Comparison of ENCODE assay signal across 8 cellular contexts in genomic region chr18:12838178-12838634, GRCh38. TPM values are rescaled to one million over a fixed set of nuclear protein-coding genes. Genes with fewer than 3 reads are reported as not detected.
DNase-seq lines count a peak whose midpoint lies in the region; ATAC-seq, FAIRE-seq and TF ChIP-seq lines count a peak whose summit lies in the region.

No MANE protein-coding gene starts in this region.

- POLR2A ChIA-PET in Caco-2 (lab: Charles Lee) = interaction anchor here (0.6 to 1.0 kb wide), 2 partner anchors 45 to 109 kb away, joined by 5 to 19 read pairs; partner anchors contain the start of gene PTPN2
- POLR2A ChIA-PET in activated CD8-positive, alpha-beta T cell treated with anti-CD3 and anti-CD28 coated beads, Interleukin-2, amount 10 ng/mL, durations not matched to agents 7 days and 5 days (lab: Charles Lee) = interaction anchor here (1.5 kb wide), 2 partner anchors 46 to 63 kb away, joined by 6 read pairs; partner anchors contain the start of gene PTPN2

- H3K9ac ChIP-seq in KMS-11 = peak overlapping the region; percentile 47; the same call in 1 of the 2 replicates

- H3K4me3 Mint-ChIP-seq in Caco-2 (ENCODE audit: unreplicated experiment) = peak overlapping the region; percentile 47
- peak overlapping the region; percentile 64 for H3K4me3 Mint-ChIP-seq in activated CD8-positive, alpha-beta T cell treated with anti-CD3 and anti-CD28 coated beads, Interleukin-2, amount 10 ng/mL, durations not matched to agents 7 days and 5 days

- peaks cover 12% of the 10 kb centered on the region for H3K36me3 Mint-ChIP-seq in Caco-2 (ENCODE audit: insufficient read depth, unreplicated experiment)
- peaks cover 52% of the 10 kb centered on the region for H3K36me3 Mint-ChIP-seq in activated CD8-positive, alpha-beta T cell treated with anti-CD3 and anti-CD28 coated beads, Interleukin-2, amount 10 ng/mL, durations not matched to agents 7 days and 5 days (ENCODE audit: low read depth)

- no peaks in the 10 kb centered on the region for H4K20me1 ChIP-seq in KMS-11 (ENCODE audit: insufficient read depth)

- DNase-seq in Caco-2 (peak; percentile 73 to 78), heart left ventricle (peak in 1 of 5 donors; percentile 33), small intestine (peak; percentile 93), dermis blood vessel endothelial cell (no peak), GM20000 (ENCODE audit: low spot score) (no peak)
- DNase-seq in activated CD8-positive, alpha-beta T cell treated with anti-CD3 and anti-CD28 coated beads, Interleukin-2, amount 10 ng/mL, durations not matched to agents 7 days and 5 days = no peak

- H3K4me2 ChIP-seq in KMS-11 = peak overlapping the region; percentile 91

- peaks cover 27% of the 10 kb centered on the region; the same call in 1 of the 2 replicates for H3K79me2 ChIP-seq in KMS-11 (ENCODE audit: insufficient read depth, low read depth)

- peak overlapping the region; percentile 27; the same call in 1 of the 2 replicates for H2AFZ ChIP-seq in KMS-11 (ENCODE audit: low read depth)

- no peak for TF ChIP-seq CTCF in Caco-2 (IDR thresholded peaks at IDR 0.05; ENCODE audit: insufficient read depth in 1 of 2, low read depth in 1 of 2, low read length in 1 of 2, severe bottlenecking in 1 of 2, unreplicated experiment in 1 of 2)
- no peak for TF ChIP-seq CTCF in KMS-11 (conservative IDR thresholded peaks at IDR 0.05; ENCODE audit: low read depth, low read length)
- TF ChIP-seq CTCF in heart left ventricle (IDR thresholded peaks at IDR 0.05) = no peak
- no peak for TF ChIP-seq CTCF in GM20000 (IDR thresholded peaks at IDR 0.05; ENCODE audit: extremely low read depth, missing control alignments)

- 56 to 75% (median 64%) methylated on average over 4 of the region's 4 CpGs for WGBS in heart left ventricle, 4 donors
- WGBS in small intestine, 3 donors = 8 to 20% (median 20%) methylated on average over 4 of the region's 4 CpGs

- peaks cover 6% of the 10 kb centered on the region for H3K4me1 Mint-ChIP-seq in Caco-2 (ENCODE audit: low read depth, unreplicated experiment)
- peaks cover 55% of the 10 kb centered on the region for H3K4me1 Mint-ChIP-seq in activated CD8-positive, alpha-beta T cell treated with anti-CD3 and anti-CD28 coated beads, Interleukin-2, amount 10 ng/mL, durations not matched to agents 7 days and 5 days (ENCODE audit: low read depth)

- TF ChIP-seq POLR2A in heart left ventricle (IDR thresholded peaks at IDR 0.05) = no peak

- FAIRE-seq in small intestine (lab: Jason Lieb, UNC) = no peak

- H3K27me3 Mint-ChIP-seq in Caco-2 (ENCODE audit: insufficient read depth, unreplicated experiment) = no peaks in the 10 kb centered on the region
- H3K27me3 Mint-ChIP-seq in activated CD8-positive, alpha-beta T cell treated with anti-CD3 and anti-CD28 coated beads, Interleukin-2, amount 10 ng/mL, durations not matched to agents 7 days and 5 days (ENCODE audit: low read depth) = no peaks in the 10 kb centered on the region

- no peak overlapping the region; the same call in 1 of the 2 replicates for H3K4me3 ChIP-seq in Caco-2 (ENCODE audit: low read depth, low read length)
- H3K4me3 ChIP-seq in KMS-11 (IDR thresholded peaks at IDR 0.05; ENCODE audit: insufficient read depth, low read depth, low read length) = no peak overlapping the region
- peak overlapping the region in 2 of 12 donors; percentile 18 to 32 for H3K4me3 ChIP-seq in heart left ventricle
- no peak overlapping the region for H3K4me3 ChIP-seq in small intestine (ENCODE audit: low read depth in 1 of 2, low read length in 2 of 2)

- BruUV-seq in Caco-2 (replicated peaks; lab: Mats Ljungman, UMichigan) = no TSS peak

- no peaks in the 10 kb centered on the region for H3K9me3 Mint-ChIP-seq in Caco-2 (ENCODE audit: unreplicated experiment)
- H3K9me3 Mint-ChIP-seq in activated CD8-positive, alpha-beta T cell treated with anti-CD3 and anti-CD28 coated beads, Interleukin-2, amount 10 ng/mL, durations not matched to agents 7 days and 5 days (ENCODE audit: insufficient read depth) = no peaks in the 10 kb centered on the region

- H3K9me3 ChIP-seq in Caco-2 (no peaks in the 10 kb centered on the region), heart left ventricle (no peaks in the 10 kb centered on the region), small intestine (ENCODE audit: control insufficient read depth, low read depth) (no peaks in the 10 kb centered on the region)

- H3K27ac Mint-ChIP-seq in Caco-2 (ENCODE audit: unreplicated experiment) = peak overlapping the region; percentile 72
- H3K27ac Mint-ChIP-seq in activated CD8-positive, alpha-beta T cell treated with anti-CD3 and anti-CD28 coated beads, Interleukin-2, amount 10 ng/mL, durations not matched to agents 7 days and 5 days = peak overlapping the region; percentile 91

- CTCF ChIA-PET in Caco-2 (lab: Charles Lee) = interaction anchor here (0.7 kb wide), 1 partner anchor 96 kb away, joined by 3 read pairs; no protein-coding TSS in a partner anchor
- CTCF ChIA-PET in activated CD8-positive, alpha-beta T cell treated with anti-CD3 and anti-CD28 coated beads, Interleukin-2, amount 10 ng/mL, durations not matched to agents 7 days and 5 days (lab: Charles Lee) = no interaction called here

- intact Hi-C loops in Caco-2 (cut with micrococcal nuclease; ENCODE audit: unreplicated experiment) = no loop called here
- intact Hi-C loops in heart left ventricle (cut with DNase I) = no loop called here

- H3K27ac ChIP-seq in KMS-11 = peak overlapping the region; percentile 87
- peak overlapping the region in 5 of 12 donors; percentile 16 to 92 (median 30) for H3K27ac ChIP-seq in heart left ventricle
- H3K27ac ChIP-seq in small intestine (ENCODE audit: low read depth in 1 of 2, low read length in 1 of 2) = peak overlapping the region; percentile 88 to 100

- peak; percentile 21 for ATAC-seq in activated CD8-positive, alpha-beta T cell treated with anti-CD3 and anti-CD28 coated beads, Interleukin-2, amount 10 ng/mL, durations not matched to agents 7 days and 5 days
- ATAC-seq in heart left ventricle (peak in 3 of 4 donors; percentile 42 to 80 (median 79)), HG02763 (IDR thresholded peaks at IDR 0.05; ENCODE audit: unreplicated experiment) (no peak)

- peaks cover 16% of the 10 kb centered on the region for H3K4me1 ChIP-seq in Caco-2
- H3K4me1 ChIP-seq in KMS-11 (ENCODE audit: low read depth, poor library complexity, severe bottlenecking) = peaks cover 63% of the 10 kb centered on the region
- H3K4me1 ChIP-seq in heart left ventricle = peaks cover 0 to 50% (median 5%) of the 10 kb centered on the region in 12 donors
- H3K4me1 ChIP-seq in small intestine (ENCODE audit: control insufficient read depth in 2 of 2, insufficient read depth in 1 of 2, low read depth in 1 of 2, low read length in 1 of 2) = peaks cover 0 to 6% of the 10 kb centered on the region in 2 donors

- no peaks in the 10 kb centered on the region for H3K27me3 ChIP-seq in Caco-2 (replicated peaks; ENCODE audit: control insufficient read depth, insufficient read depth, low read length)
- no peaks in the 10 kb centered on the region for H3K27me3 ChIP-seq in KMS-11 (ENCODE audit: insufficient read depth, low read depth)
- no peaks in the 10 kb centered on the region for H3K27me3 ChIP-seq in heart left ventricle
- H3K27me3 ChIP-seq in small intestine (ENCODE audit: control insufficient read depth in 2 of 2, insufficient read depth in 2 of 2, low read length in 2 of 2) = no peaks in the 10 kb centered on the region

- no peaks in the 10 kb centered on the region; the same call in 1 of the 2 replicates for H3K36me3 ChIP-seq in Caco-2 (ENCODE audit: control insufficient read depth, insufficient read depth, low read length)
- H3K36me3 ChIP-seq in KMS-11 (ENCODE audit: insufficient read depth) = no peaks in the 10 kb centered on the region
- peaks cover 0 to 29% (median 17%) of the 10 kb centered on the region in 9 donors for H3K36me3 ChIP-seq in heart left ventricle
- peaks cover 0 to 3% of the 10 kb centered on the region in 2 donors for H3K36me3 ChIP-seq in small intestine (ENCODE audit: control insufficient read depth in 2 of 2, insufficient read depth in 2 of 2, low read length in 2 of 2)

RNA-seq across cellular contexts. Expression of gene PTPN2, which starts 45.8 kb away (rescaled TPM):
- 53.4 and 55.0 TPM in 2 replicates for total RNA-seq in Caco-2 (2022)
- total RNA-seq in activated CD8-positive, alpha-beta T cell treated with anti-CD3 and anti-CD28 coated beads, Interleukin-2, amount 10 ng/mL, durations not matched to agents 7 days and 5 days = 10 to 100 TPM; 52.9 to 53.6 TPM
- total RNA-seq in heart left ventricle = 10 to 100 TPM in 6 of 9 donors, 1 to 10 TPM in 3; 7.5 to 33.1 (median 10.4) TPM
- polyA plus RNA-seq in heart left ventricle = 10 to 100 TPM; 11.7 to 13.9 TPM
- 10 to 100 TPM; 25.7 to 32.0 (median 30.3) TPM for polyA plus RNA-seq in small intestine
- total RNA-seq in dermis blood vessel endothelial cell = 21.3 and 31.4 TPM in 2 replicates

Comparison
In these comparisons a context has a peak if more than half of its experiments do, and no peak if none do; other contexts are left out.
1. DNase-seq: peak in Caco-2 (2 of 2) and small intestine (single experiment); none in activated CD8-positive, alpha-beta T cell treated with anti-CD3 and anti-CD28 coated beads, Interleukin-2, amount 10 ng/mL, durations not matched to agents 7 days and 5 days (single experiment), dermis blood vessel endothelial cell (single experiment) and GM20000 (single experiment).